Comparison of ENCODE assay signal across 8 cellular contexts in the genomic region with DNA sequence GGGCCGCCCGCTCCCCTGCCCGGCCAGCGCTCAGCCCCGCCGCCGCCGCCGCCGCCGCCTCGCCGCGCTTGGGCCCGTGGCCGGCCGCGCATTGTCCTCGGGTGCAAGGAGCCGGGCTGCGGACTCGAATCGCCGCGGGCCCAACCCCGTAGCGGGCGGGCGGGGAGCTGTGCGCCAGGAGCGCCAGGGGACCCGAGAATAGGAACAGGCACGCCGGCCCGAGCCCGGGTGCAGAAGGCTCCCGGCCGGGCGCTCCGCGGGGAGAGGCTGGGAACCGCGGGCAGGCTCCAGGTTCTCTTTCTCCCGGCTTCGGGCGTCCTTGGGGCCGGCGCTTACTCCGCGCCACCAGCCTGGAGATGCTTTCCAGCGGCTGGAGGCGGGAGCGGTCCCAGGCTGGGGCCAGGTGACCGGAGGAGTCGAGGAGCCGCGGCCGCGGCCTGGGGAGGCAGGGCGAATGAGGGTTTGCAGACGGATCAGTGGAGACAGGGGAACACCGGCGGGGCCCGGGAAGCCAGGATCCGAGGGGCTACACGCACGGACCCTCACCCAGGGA. TPM values are rescaled to one million over a fixed set of nuclear protein-coding genes. Genes with fewer than 3 reads are reported as not detected.
DNase-seq lines count a peak whose midpoint lies in the region; ATAC-seq, FAIRE-seq and TF ChIP-seq lines count a peak whose summit lies in the region.

No MANE protein-coding gene starts in this region.

- TF ChIP-seq CTCF in HepG2 (CRISPR knock-in tag; IDR thresholded peaks at IDR 0.05), result no peak

- intact Hi-C loops in HepG2 (cut with micrococcal nuclease; ENCODE audit: unreplicated experiment), result loop anchor here (10.0 kb wide), 1 partner anchor 60 kb away; no protein-coding TSS in a partner anchor

- WGBS in HepG2 (ENCODE audit: low lambda C conversion rate), result 1% methylated on average over 27 of the region's 67 CpGs

- POLR2A ChIA-PET in HepG2 (lab: Yijun Ruan, JAX), result no interaction called here

- H3K9ac ChIP-seq in HepG2 (ENCODE audit: insufficient read depth, low read depth, low read length), result no peak overlapping the region

- DNase-seq in activated T-cell treated with anti-CD3 and anti-CD28 coated beads for 48 hours (ENCODE audit: low read depth), result peak; percentile 18
- no peak for DNase-seq in activated T-cell treated with anti-CD3 and anti-CD28 coated beads for 4 hours
- peak; percentile 68 for DNase-seq in NCI-H526 treated with DMSO at 0.1 percent for 48 hours (lab: John Stamatoyannopoulos, UW)
- DNase-seq in caudate nucleus (lab: John Stamatoyannopoulos, UW), result peak in 15 of 61 donors; percentile 26 to 71 (median 51)
- no peak for DNase-seq in HepG2 (ENCODE audit: low spot score)
- DNase-seq in stromal cell of bone marrow (ENCODE audit: low read depth), result peak; percentile 12
- DNase-seq in NCI-H82 treated with DMSO at 0.1 percent for 48 hours (lab: John Stamatoyannopoulos, UW; ENCODE audit: unreplicated experiment), result no peak

- H3K79me2 ChIP-seq in HepG2 (ENCODE audit: insufficient read depth, low read length), result no peaks in the 10 kb centered on the region

- no peak for TF ChIP-seq POLR2A in HepG2 (IDR thresholded peaks at IDR 0.05; ENCODE audit: insufficient read depth in 1 of 2, low read depth in 2 of 2, low read length in 2 of 2)

- peak overlapping the region; percentile 46 to 69 (median 47) for H3K4me3 ChIP-seq in HepG2 (replicated peaks in 1 of 3; ENCODE audit: insufficient read depth in 1 of 3, low read depth in 2 of 3, low read length in 3 of 3)

- H3K4me2 ChIP-seq in HepG2 (ENCODE audit: low read depth, low read length), result peak overlapping the region; percentile 88

- no peak for TF ChIP-seq RAD21 in HepG2 (CRISPR knock-in tag; IDR thresholded peaks at IDR 0.05)

- H3K4me1 ChIP-seq in HepG2 (ENCODE audit: insufficient read depth, low read length), result peaks cover 18% of the 10 kb centered on the region

- no peaks in the 10 kb centered on the region for H4K20me1 ChIP-seq in HepG2 (ENCODE audit: insufficient read depth, low read length)

- peaks cover 4 to 80% of the 10 kb centered on the region in 2 experiments; a peak in 4 of 5 replicates for H3K27me3 ChIP-seq in HepG2 (ENCODE audit: control insufficient read depth in 1 of 2, insufficient read depth in 2 of 2, low read length in 2 of 2)

- CTCF ChIA-PET in HepG2 (lab: Yijun Ruan, JAX; ENCODE audit: low intra/inter-chr PET ratio, low total read pairs), result interaction anchor here (1.5 kb wide), 1 partner anchor 180 kb away, joined by 5 read pairs; no protein-coding TSS in a partner anchor

- no peaks in the 10 kb centered on the region for H3K9me3 ChIP-seq in HepG2 (ENCODE audit: low read length)

- TF ChIP-seq EP300 in HepG2 (IDR thresholded peaks at IDR 0.05; ENCODE audit: low read depth in 2 of 2, low read length in 2 of 2) (no peak), HepG2 (CRISPR knock-in tag; IDR thresholded peaks at IDR 0.05; ENCODE audit: borderline replicate concordance) (no peak)

- BruUV-seq in HepG2 (replicated peaks; lab: Mats Ljungman, UMichigan), result no TSS peak

- ATAC-seq in HepG2, result peak; percentile 51
- ATAC-seq in HG03439 (IDR thresholded peaks at IDR 0.05; ENCODE audit: unreplicated experiment), result no peak

- H2AFZ ChIP-seq in HepG2 (ENCODE audit: low read length), result no peak overlapping the region

- H3K27ac ChIP-seq in caudate nucleus (ENCODE audit: low read depth, low read length) (peak overlapping the region; percentile 27), HepG2 (ENCODE audit: extremely low read length, insufficient read depth, low read length) (no peak overlapping the region)

- H3K36me3 ChIP-seq in HepG2 (replicated peaks in 1 of 2; ENCODE audit: control insufficient read depth in 1 of 2, insufficient read depth in 2 of 2, low read length in 2 of 2), result no peaks in the 10 kb centered on the region

- in situ Hi-C loops in HepG2 (cut with HindIII; ENCODE audit: extremely low pct_ligation_motif_present, low pct_unique_long_range_greater_than_20kb), result loop anchor here (5.0 kb wide), 1 partner anchor 182 kb away; no protein-coding TSS in a partner anchor

- no peak for FAIRE-seq in HepG2 (lab: Jason Lieb, UNC)

TF ChIP-seq in HepG2, 621 proteins besides CTCF, POLR2A, EP300 and RAD21:
- peak; percentile 85 for TF ChIP-seq HNRNPLL (IDR thresholded peaks at IDR 0.05; ENCODE audit: low read depth, low read length, poor library complexity, severe bottlenecking)
- no peak for TF ChIP-seq CREM (IDR thresholded peaks at IDR 0.05)
- TF ChIP-seq CREM (CRISPR knock-in tag; IDR thresholded peaks at IDR 0.05), result no peak
- TF ChIP-seq ATF7-NPFF (CRISPR knock-in tag; IDR thresholded peaks at IDR 0.05; ENCODE audit: low read depth), result 0 out of 2 replicates have a peak, but pooled peaks have one; percentile 31
- TF ChIP-seq, protein P1, sequence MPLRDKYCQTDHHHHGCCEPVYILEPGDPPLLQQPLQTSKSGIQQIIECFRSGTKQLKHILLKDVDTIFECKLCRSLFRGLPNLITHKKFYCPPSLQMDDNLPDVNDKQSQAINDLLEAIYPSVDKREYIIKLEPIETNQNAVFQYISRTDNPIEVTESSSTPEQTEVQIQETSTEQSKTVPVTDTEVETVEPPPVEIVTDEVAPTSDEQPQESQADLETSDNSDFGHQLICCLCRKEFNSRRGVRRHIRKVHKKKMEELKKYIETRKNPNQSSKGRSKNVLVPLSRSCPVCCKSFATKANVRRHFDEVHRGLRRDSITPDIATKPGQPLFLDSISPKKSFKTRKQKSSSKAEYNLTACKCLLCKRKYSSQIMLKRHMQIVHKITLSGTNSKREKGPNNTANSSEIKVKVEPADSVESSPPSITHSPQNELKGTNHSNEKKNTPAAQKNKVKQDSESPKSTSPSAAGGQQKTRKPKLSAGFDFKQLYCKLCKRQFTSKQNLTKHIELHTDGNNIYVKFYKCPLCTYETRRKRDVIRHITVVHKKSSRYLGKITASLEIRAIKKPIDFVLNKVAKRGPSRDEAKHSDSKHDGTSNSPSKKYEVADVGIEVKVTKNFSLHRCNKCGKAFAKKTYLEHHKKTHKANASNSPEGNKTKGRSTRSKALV (CRISPR knock-in tag; IDR thresholded peaks at IDR 0.05), result peak; percentile 58; the same call in 1 of the 2 replicates
- peak; percentile 48; the same call in 1 of the 2 replicates for TF ChIP-seq MTF2 (CRISPR knock-in tag; IDR thresholded peaks at IDR 0.05; ENCODE audit: borderline replicate concordance)

RNA-seq across cellular contexts. Expression of a gene that starts 0.6 kb away (rescaled TPM):
- not detected in 2 replicates for total RNA-seq in HepG2 (2016; rRNA removed; fragmentation: Illumina TruSeq; extraction: Trizol)
- not detected in 2 replicates for total RNA-seq in HepG2 (2016; cell fraction: cytosol; rRNA removed; fragmentation: Illumina TruSeq; extraction: Trizol; ENCODE audit: low read depth)
- total RNA-seq in HepG2 (2016; cell fraction: insoluble cytoplasmic fraction; rRNA removed; fragmentation: Illumina TruSeq; extraction: Trizol), result not detected in 2 replicates
- not detected in 2 replicates for total RNA-seq in HepG2 (2016; cell fraction: membrane; rRNA removed; fragmentation: Illumina TruSeq; extraction: Trizol)
- total RNA-seq in HepG2 (2016; cell fraction: nucleus; rRNA removed; fragmentation: Illumina TruSeq; extraction: Trizol), result not detected in 2 replicates
- not detected in 2 replicates for polyA plus RNA-seq in HepG2 (2011; rRNA removed)
- polyA plus RNA-seq in HepG2 (2011; cell fraction: cytosol; rRNA removed), result not detected in 2 replicates
- not detected in 2 replicates for polyA plus RNA-seq in HepG2 (2011; cell fraction: nucleus; rRNA removed)
- not detected in 2 replicates for polyA plus RNA-seq in HepG2 (2012)
- not detected in 2 replicates for polyA plus RNA-seq in HepG2 (2016; cell fraction: cytosol; fragmentation: Illumina TruSeq; extraction: Trizol; ENCODE audit: low read depth)
- polyA plus RNA-seq in HepG2 (2016; cell fraction: insoluble cytoplasmic fraction; fragmentation: Illumina TruSeq; extraction: Trizol; ENCODE audit: low read depth), result not detected in 2 replicates
- not detected in 2 replicates for polyA plus RNA-seq in HepG2 (2016; cell fraction: membrane; fragmentation: Illumina TruSeq; extraction: Trizol; ENCODE audit: low read depth)
- polyA plus RNA-seq in HepG2 (2016; cell fraction: nucleus; fragmentation: Illumina TruSeq; extraction: Trizol; ENCODE audit: insufficient read depth, low read depth), result not detected in 2 replicates
- not detected in 2 replicates for polyA minus RNA-seq in HepG2 (2011; rRNA and poly(A)+ RNA removed; ENCODE audit: low replicate concordance)
- polyA minus RNA-seq in HepG2 (2011; cell fraction: cytosol; rRNA and poly(A)+ RNA removed), result not detected in 2 replicates
- polyA minus RNA-seq in HepG2 (2011; cell fraction: nucleus; rRNA and poly(A)+ RNA removed), result not detected in 2 replicates

RNA-seq across cellular contexts. Expression of a gene that starts 53.8 kb away (rescaled TPM):
- 14.0 and 14.2 TPM in 2 replicates for total RNA-seq in HepG2 (2016; rRNA removed; fragmentation: Illumina TruSeq; extraction: Trizol)
- total RNA-seq in HepG2 (2016; cell fraction: cytosol; rRNA removed; fragmentation: Illumina TruSeq; extraction: Trizol; ENCODE audit: low read depth), result 5.2 and 7.3 TPM in 2 replicates
- 14.1 and 16.1 TPM in 2 replicates for total RNA-seq in HepG2 (2016; cell fraction: insoluble cytoplasmic fraction; rRNA removed; fragmentation: Illumina TruSeq; extraction: Trizol)
- 11.0 and 12.9 TPM in 2 replicates for total RNA-seq in HepG2 (2016; cell fraction: membrane; rRNA removed; fragmentation: Illumina TruSeq; extraction: Trizol)
- total RNA-seq in HepG2 (2016; cell fraction: nucleus; rRNA removed; fragmentation: Illumina TruSeq; extraction: Trizol), result 11.0 and 11.8 TPM in 2 replicates
- polyA plus RNA-seq in HepG2 (2011; rRNA removed), result 10.0 and 11.8 TPM in 2 replicates
- polyA plus RNA-seq in HepG2 (2011; cell fraction: cytosol; rRNA removed), result 12.9 and 14.2 TPM in 2 replicates
- polyA plus RNA-seq in HepG2 (2011; cell fraction: nucleus; rRNA removed), result 12.0 TPM in 2 replicates
- polyA plus RNA-seq in HepG2 (2012), result 8.4 and 10.1 TPM in 2 replicates
- 4.6 and 6.0 TPM in 2 replicates for polyA plus RNA-seq in HepG2 (2016; cell fraction: cytosol; fragmentation: Illumina TruSeq; extraction: Trizol; ENCODE audit: low read depth)
- polyA plus RNA-seq in HepG2 (2016; cell fraction: insoluble cytoplasmic fraction; fragmentation: Illumina TruSeq; extraction: Trizol; ENCODE audit: low read depth), result 12.6 and 16.7 TPM in 2 replicates
- 7.0 and 10.1 TPM in 2 replicates for polyA plus RNA-seq in HepG2 (2016; cell fraction: membrane; fragmentation: Illumina TruSeq; extraction: Trizol; ENCODE audit: low read depth)
- polyA plus RNA-seq in HepG2 (2016; cell fraction: nucleus; fragmentation: Illumina TruSeq; extraction: Trizol; ENCODE audit: insufficient read depth, low read depth), result 16.2 and 19.0 TPM in 2 replicates
- polyA minus RNA-seq in HepG2 (2011; rRNA and poly(A)+ RNA removed; ENCODE audit: low replicate concordance), result 4.5 and 7.8 TPM in 2 replicates
- polyA minus RNA-seq in HepG2 (2011; cell fraction: cytosol; rRNA and poly(A)+ RNA removed), result 2.6 and 3.8 TPM in 2 replicates
- 8.1 and 9.7 TPM in 2 replicates for polyA minus RNA-seq in HepG2 (2011; cell fraction: nucleus; rRNA and poly(A)+ RNA removed)

Comparison
In these comparisons a context has a peak if more than half of its experiments do, and no peak if none do; other contexts are left out.
1. DNase-seq: peak in activated T-cell treated with anti-CD3 and anti-CD28 coated beads for 48 hours (single experiment), NCI-H526 treated with DMSO at 0.1 percent for 48 hours (single experiment) and stromal cell of bone marrow (single experiment); none in activated T-cell treated with anti-CD3 and anti-CD28 coated beads for 4 hours (single experiment), HepG2 (single experiment) and NCI-H82 treated with DMSO at 0.1 percent for 48 hours (single experiment).